Comparison of ENCODE assay signal across 9 cellular contexts in genomic region chr20:35283441-35284266, GRCh38. TPM values are rescaled to one million over a fixed set of nuclear protein-coding genes. Genes with fewer than 3 reads are reported as not detected.
DNase-seq lines count a peak whose midpoint lies in the region; ATAC-seq and TF ChIP-seq lines count a peak whose summit lies in the region.
"Had no signal": no experiment of that assay in that cellular context is flagged by ENCODE, and none has a peak within 500 bp of the region (broad histone marks: within the 10 kb centered on the region; RNA-seq: fewer than 3 reads in every experiment).

No MANE protein-coding gene starts in this region.

- WGBS in heart left ventricle, 4 donors: 21 to 25% (median 25%) methylated on average over 23 to 24 of the region's 24 CpGs
- 16 to 31% (median 18%) methylated on average over 15 to 24 of the region's 24 CpGs for WGBS in ovary, 3 donors

- no peak for TF ChIP-seq EP300 in ovary (IDR thresholded peaks at IDR 0.05)

- intact Hi-C loops in heart left ventricle (cut with DNase I): no loop called here
- intact Hi-C loops in left ventricle myocardium superior (cut with micrococcal nuclease): no loop called here
- intact Hi-C loops in ovary (cut with DNase I): no loop called here

- POLR2A ChIA-PET in RWPE1 (lab: Yijun Ruan, JAX; ENCODE audit: low non-redundant PET): interaction anchor here (0.5 to 1.1 kb wide), 5 partner anchors 10 to 739 kb away, joined by 4 to 7 read pairs (median 4); no protein-coding TSS in a partner anchor

- in situ Hi-C loops in ACHN (cut with HindIII; ENCODE audit: low pct_ligation_motif_present, low pct_unique_long_range_greater_than_20kb, low sequenced_read_pairs): no loop called here

- TF ChIP-seq CTCF in heart left ventricle (IDR thresholded peaks at IDR 0.05) (no peak), RWPE1 (conservative IDR thresholded peaks at IDR 0.05; ENCODE audit: low read depth) (no peak), epithelial cell of proximal tubule (conservative IDR thresholded peaks at IDR 0.05; ENCODE audit: low read depth, low read length) (no peak), ovary (IDR thresholded peaks at IDR 0.05) (no peak)

- H3K27me3 ChIP-seq in heart left ventricle (no peaks in the 10 kb centered on the region), ovary (no peaks in the 10 kb centered on the region)

- TF ChIP-seq POLR2A in heart left ventricle (IDR thresholded peaks at IDR 0.05) (no peak), ovary (IDR thresholded peaks at IDR 0.05) (no peak)

- H3K4me3 ChIP-seq in heart left ventricle (peak overlapping the region; percentile 63 to 99 (median 86)), epithelial cell of proximal tubule (ENCODE audit: low read depth, low read length) (peak overlapping the region; percentile 90), ovary (peak overlapping the region; percentile 78)

- DNase-seq in heart left ventricle (no peak), left ventricle myocardium superior (no peak), RWPE1 (ENCODE audit: low spot score) (no peak), epithelial cell of proximal tubule (ENCODE audit: low read depth) (no peak), ovary (no peak), NCI-H1092 (lab: John Stamatoyannopoulos, UW) (no peak), ACHN (no peak), ecto neural progenitor cell (ENCODE audit: low spot score) (no peak)

- H3K27ac ChIP-seq in heart left ventricle: peak overlapping the region in 11 of 12 donors; percentile 47 to 86 (median 76)
- peak overlapping the region; percentile 84 for H3K27ac ChIP-seq in RWPE1
- H3K27ac ChIP-seq in ovary: peak overlapping the region; percentile 50 to 60

- H3K4me1 ChIP-seq in heart left ventricle (peaks cover 6 to 24% (median 13%) of the 10 kb centered on the region in 12 donors), ovary (ENCODE audit: insufficient read depth) (peaks cover 6% of the 10 kb centered on the region)

- H3K36me3 ChIP-seq in heart left ventricle: peaks cover 0 to 43% (median 24%) of the 10 kb centered on the region in 9 donors
- H3K36me3 ChIP-seq in ovary: no peaks in the 10 kb centered on the region

- H3K9me3 ChIP-seq in heart left ventricle (no peaks in the 10 kb centered on the region), ovary (no peaks in the 10 kb centered on the region)

- ATAC-seq in heart left ventricle: no peak
- ATAC-seq in left ventricle myocardium superior: no peak

- CTCF ChIA-PET in RWPE1 (lab: Yijun Ruan, JAX): interaction anchor here (0.6 to 1.6 kb wide), 3 partner anchors 21 to 164 kb away, joined by 4 to 8 read pairs (median 4); no protein-coding TSS in a partner anchor

RNA-seq across cellular contexts. Expression of gene EIF6, which starts 0.9 kb away (rescaled TPM):
- total RNA-seq in heart left ventricle: 10 to 100 TPM; 27.5 to 65.0 (median 42.1) TPM
- 100 to 1,000 TPM in 1 of 2 donors, 10 to 100 TPM in 1; 32.8 to 150 TPM for polyA plus RNA-seq in heart left ventricle
- 34.6 TPM for total RNA-seq in left ventricle myocardium superior
- 315 and 480 TPM in 2 replicates for total RNA-seq in epithelial cell of proximal tubule
- 10 to 100 TPM; 36.6 to 93.1 (median 69.8) TPM for total RNA-seq in ovary
- polyA plus RNA-seq in ovary: 10 to 100 TPM; 43.3 to 88.4 TPM

RNA-seq across cellular contexts. Expression of gene MMP24OS, which starts 5.7 kb away (rescaled TPM):
- total RNA-seq in heart left ventricle (10 to 100 TPM; 17.5 to 64.8 (median 41.6) TPM), left ventricle myocardium superior (48.4 TPM), epithelial cell of proximal tubule (16.1 and 32.3 TPM in 2 replicates), ovary (10 to 100 TPM; 22.9 to 77.7 (median 65.8) TPM)
- polyA plus RNA-seq in heart left ventricle (10 to 100 TPM; 11.7 to 41.9 TPM), ovary (10 to 100 TPM; 20.5 to 42.4 TPM)

RNA-seq across cellular contexts. Expression of gene FAM83C, which starts 8.6 kb away (rescaled TPM):
- not detected for total RNA-seq in heart left ventricle
- polyA plus RNA-seq in heart left ventricle: not detected
- not detected for total RNA-seq in left ventricle myocardium superior
- total RNA-seq in epithelial cell of proximal tubule: 0.14 TPM in 1 of 2 replicates, not detected in the other
- not detected for total RNA-seq in ovary
- not detected for polyA plus RNA-seq in ovary
- total RNA-seq: dermis microvascular lymphatic vessel endothelial cell had no signal

RNA-seq across cellular contexts. Expression of gene MMP24, which starts 57.2 kb away (rescaled TPM):
- total RNA-seq in heart left ventricle: 1 to 10 TPM in 1 of 9 donors, under 1 TPM in 8; 0.05 to 10.0 (median 0.33) TPM
- under 1 TPM; 0.10 to 0.19 TPM for polyA plus RNA-seq in heart left ventricle
- total RNA-seq in left ventricle myocardium superior: 0.45 TPM
- total RNA-seq in epithelial cell of proximal tubule: 8.2 and 12.2 TPM in 2 replicates
- total RNA-seq in ovary: 10 to 100 TPM in 1 of 7 donors, 1 to 10 TPM in 2, under 1 TPM in 4; 0.20 to 10.8 (median 0.67) TPM
- polyA plus RNA-seq in ovary: under 1 TPM; 0.55 to 0.81 TPM
